ENCODE assay signal across 25 cellular contexts in the genomic region with DNA sequence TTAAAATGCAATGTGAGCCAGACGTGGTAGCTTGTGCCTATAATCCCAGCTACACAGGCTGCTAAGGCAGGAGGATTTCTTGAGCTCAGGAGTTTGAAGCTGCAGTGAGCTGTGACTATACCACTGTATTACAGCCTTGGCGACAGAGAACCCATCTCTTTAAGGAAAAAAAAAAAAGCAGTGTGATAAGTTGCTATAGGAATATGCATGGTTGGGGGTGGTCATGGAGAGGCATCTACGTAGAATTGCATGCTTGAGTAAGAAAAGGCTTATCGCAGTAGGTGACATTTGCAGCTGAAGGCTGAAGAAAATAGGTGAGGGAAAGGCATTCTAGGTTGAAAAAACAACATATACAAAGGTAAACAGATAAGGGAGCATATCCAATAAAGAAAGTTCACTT. TPM values are rescaled to one million over a fixed set of nuclear protein-coding genes. Genes with fewer than 3 reads are reported as not detected.
A peak's percentile ranks its signal among the peaks of the same experiment; 100 is the strongest.
DNase-seq lines count a peak whose midpoint lies in the region; ATAC-seq and TF ChIP-seq lines count a peak whose summit lies in the region.
"Had no signal": no experiment of that assay in that cellular context is flagged by ENCODE, and none has a peak within 500 bp of the region (broad histone marks: within the 10 kb centered on the region; RNA-seq: fewer than 3 reads in every experiment).

No MANE protein-coding gene starts in this region.

- H3K27me3 ChIP-seq in left ventricle myocardium inferior (ENCODE audit: low read depth): no peaks in the 10 kb centered on the region
- no peaks in the 10 kb centered on the region for H3K27me3 ChIP-seq in endodermal cell (ENCODE audit: control insufficient read depth, insufficient read depth, low read length, poor library complexity, severe bottlenecking)
- no peaks in the 10 kb centered on the region for H3K27me3 ChIP-seq in neural progenitor cell
- H3K27me3 ChIP-seq in CD4-positive, alpha-beta T cell (ENCODE audit: control insufficient read depth, insufficient read depth, low read length): no peaks in the 10 kb centered on the region
- H3K27me3 ChIP-seq: MG63 had no signal

- intact Hi-C loops in left ventricle myocardium inferior (cut with micrococcal nuclease): no loop called here
- intact Hi-C loops in cardiac septum (cut with DNase I): loop anchor here (10.0 kb wide), 1 partner anchor 254 kb away; no protein-coding TSS in a partner anchor
- intact Hi-C loops in CD4-positive, alpha-beta T cell (cut with DNase I, micrococcal nuclease): no loop called here

- peak overlapping the region; percentile 50 for H3K4me2 ChIP-seq in neural progenitor cell

- POLR2A ChIA-PET in CD4-positive, alpha-beta T cell (lab: Charles Lee): no interaction called here

- H3K27ac ChIP-seq in left ventricle myocardium inferior (replicated peaks): peak overlapping the region; percentile 50
- H3K27ac ChIP-seq in endodermal cell (ENCODE audit: low read depth, low read length): no peak overlapping the region
- no peak overlapping the region for H3K27ac ChIP-seq in neural progenitor cell
- H3K27ac ChIP-seq in CD4-positive, alpha-beta T cell (ENCODE audit: low read depth, low read length): no peak overlapping the region
- H3K27ac ChIP-seq: BLaER1 treated with 17β-estradiol and CSF1 and Interleukin-3, amounts not matched to agents 10 nM and 100 nM; RWPE1; SK-N-MC had no signal

- TF ChIP-seq CTCF in left ventricle myocardium inferior (IDR thresholded peaks at IDR 0.05; ENCODE audit: borderline replicate concordance) (no peak), endodermal cell (conservative IDR thresholded peaks at IDR 0.05) (no peak), neural progenitor cell (IDR thresholded peaks at IDR 0.05) (no peak)
- TF ChIP-seq CTCF in CD4-positive, alpha-beta T cell (IDR thresholded peaks at IDR 0.05): no peak

- H3K79me2 ChIP-seq in neural progenitor cell (ENCODE audit: low read depth): peaks cover 24% of the 10 kb centered on the region

- H3K27ac Mint-ChIP-seq in endodermal cell (peak overlapping the region; percentile 12), neural progenitor cell (no peak overlapping the region)
- H3K27ac Mint-ChIP-seq in CD4-positive, alpha-beta T cell: no peak overlapping the region

- no peaks in the 10 kb centered on the region for H3K36me3 ChIP-seq in left ventricle myocardium inferior
- H3K36me3 ChIP-seq in endodermal cell (ENCODE audit: control insufficient read depth, insufficient read depth, low read length): no peaks in the 10 kb centered on the region
- H3K36me3 ChIP-seq in neural progenitor cell: no peaks in the 10 kb centered on the region
- H3K36me3 ChIP-seq: MG63 had no signal

- DNase-seq in left ventricle myocardium inferior (no peak), cardiac septum (ENCODE audit: low spot score) (no peak), NCI-H82 (lab: John Stamatoyannopoulos, UW) (peak; percentile 75), endodermal cell (peak; percentile 63), neural progenitor cell (ENCODE audit: low spot score) (peak; percentile 6), islet precursor cell (no peak)
- no peak for DNase-seq in stimulated activated naive CD4-positive, alpha-beta T cell (lab: John Stamatoyannopoulos, UW)
- no peak for DNase-seq in CD4-positive, alpha-beta T cell
- DNase-seq: 8988T; Calu3; CD8-positive, alpha-beta memory T cell; GDM1; GOT3; MG63; NCI-H1048; NCI-H1417 treated with DMSO at 0.1 percent for 48 hours; NCI-H187 treated with DMSO at 0.1 percent for 48 hours; NCI-H2107; NCI-H69; SHP77 treated with DMSO at 0.1 percent for 48 hours had no signal

- no peak for ATAC-seq in CD4-positive, alpha-beta T cell (ENCODE audit: poor library complexity)
- ATAC-seq: HepG2, K562 had no signal

- H3K9me3 ChIP-seq in left ventricle myocardium inferior (replicated peaks) (no peaks in the 10 kb centered on the region), endodermal cell (ENCODE audit: control insufficient read depth, low read length) (no peaks in the 10 kb centered on the region), neural progenitor cell (ENCODE audit: low read depth) (no peaks in the 10 kb centered on the region)
- H3K9me3 ChIP-seq in CD4-positive, alpha-beta T cell (ENCODE audit: control insufficient read depth, low read length): no peaks in the 10 kb centered on the region
- H3K9me3 ChIP-seq: MG63 had no signal

- H3K9me3 Mint-ChIP-seq in endodermal cell (no peaks in the 10 kb centered on the region), neural progenitor cell (no peaks in the 10 kb centered on the region)
- H3K9me3 Mint-ChIP-seq in CD4-positive, alpha-beta T cell: no peaks in the 10 kb centered on the region
- H3K9me3 Mint-ChIP-seq: CD8-positive, alpha-beta memory T cell had no signal

- CTCF ChIA-PET in CD4-positive, alpha-beta T cell (lab: Charles Lee): no interaction called here

- H3K27me3 Mint-ChIP-seq in endodermal cell (ENCODE audit: insufficient read depth): no peaks in the 10 kb centered on the region
- peaks cover 4% of the 10 kb centered on the region for H3K27me3 Mint-ChIP-seq in neural progenitor cell (ENCODE audit: insufficient read depth, low read depth)
- H3K27me3 Mint-ChIP-seq in CD4-positive, alpha-beta T cell: no peaks in the 10 kb centered on the region

- H2AFZ ChIP-seq in neural progenitor cell (replicated peaks): no peak overlapping the region

- H3K4me1 ChIP-seq in left ventricle myocardium inferior: peaks cover 28% of the 10 kb centered on the region
- no peaks in the 10 kb centered on the region for H3K4me1 ChIP-seq in endodermal cell (ENCODE audit: control insufficient read depth, insufficient read depth, low read length)
- H3K4me1 ChIP-seq in neural progenitor cell: peaks cover 24% of the 10 kb centered on the region

- 28 to 54% methylated on average over 2 to 4 of the region's 4 CpGs for WGBS in endodermal cell (ENCODE audit: insufficient coverage in 1 of 2, insufficient read length in 1 of 2), 2 experiments

- no peaks in the 10 kb centered on the region for H4K20me1 ChIP-seq in neural progenitor cell (ENCODE audit: low read depth)

- H3K4me1 Mint-ChIP-seq in endodermal cell (peaks cover 59% of the 10 kb centered on the region), neural progenitor cell (peaks cover 15% of the 10 kb centered on the region)
- H3K4me1 Mint-ChIP-seq in CD4-positive, alpha-beta T cell (ENCODE audit: low read depth): peaks cover 48% of the 10 kb centered on the region

- H3K36me3 Mint-ChIP-seq in endodermal cell (ENCODE audit: low read depth) (peaks cover 2% of the 10 kb centered on the region), neural progenitor cell (no peaks in the 10 kb centered on the region)
- peaks cover 7% of the 10 kb centered on the region for H3K36me3 Mint-ChIP-seq in CD4-positive, alpha-beta T cell (ENCODE audit: low read depth)

- peak overlapping the region; percentile 7 for H3K4me3 Mint-ChIP-seq in endodermal cell
- no peak overlapping the region for H3K4me3 Mint-ChIP-seq in neural progenitor cell
- no peak overlapping the region for H3K4me3 Mint-ChIP-seq in CD4-positive, alpha-beta T cell

- H3K4me3 ChIP-seq in left ventricle myocardium inferior: no peak overlapping the region
- H3K4me3 ChIP-seq in endodermal cell (ENCODE audit: low read length): peak overlapping the region; percentile 40
- H3K4me3 ChIP-seq in neural progenitor cell: no peak overlapping the region
- H3K4me3 ChIP-seq: K562, MG63, SK-N-MC had no signal

- peaks cover 6% of the 10 kb centered on the region for H3F3A ChIP-seq in neural progenitor cell (ENCODE audit: low read depth)

- no peak overlapping the region for H3K9ac ChIP-seq in endodermal cell (ENCODE audit: extremely low read depth, low read length, poor library complexity, severe bottlenecking)
- H3K9ac ChIP-seq in neural progenitor cell: no peak overlapping the region
- H3K9ac ChIP-seq: BLaER1 treated with 17β-estradiol and CSF1 and Interleukin-3, amounts not matched to agents 10 nM and 100 nM had no signal

RNA-seq across cellular contexts. Expression of a gene that starts 4.1 kb away (rescaled TPM):
- 9.3 TPM for total RNA-seq in left ventricle myocardium inferior
- total RNA-seq in cardiac septum: 13.5 TPM
- 10 to 100 TPM; 21.5 to 51.8 TPM for total RNA-seq in endodermal cell
- polyA plus RNA-seq in endodermal cell (2013, experiment 1 of 2): 6.2 TPM
- 6.3 TPM for polyA plus RNA-seq in endodermal cell (2013, experiment 2 of 2)
- 16.7 and 24.0 TPM in 2 replicates for total RNA-seq in neural progenitor cell (ENCODE audit: low replicate concordance)
- total RNA-seq in CD4-positive, alpha-beta T cell: 10 to 100 TPM; 11.4 to 11.7 TPM

Comparison
In these comparisons a context has a peak if more than half of its experiments do, and no peak if none do; other contexts are left out.
1. DNase-seq: peak in NCI-H82 (single experiment), endodermal cell (single experiment) and neural progenitor cell (single experiment); none in left ventricle myocardium inferior (single experiment), cardiac septum (single experiment), stimulated activated naive CD4-positive, alpha-beta T cell (0 of 6), CD4-positive, alpha-beta T cell (0 of 10) and islet precursor cell (single experiment).